In genomic region chr17:82170412-82170961, GRCh38 we compare ENCODE assay signal across 1 cellular context.
TF ChIP-seq lines count a peak whose summit lies in the region.

No MANE protein-coding gene starts in this region.

TF ChIP-seq in K562, 482 proteins besides CTCF, POLR2A, EP300 and RAD21 (continued from another document):
- TF ChIP-seq SPI1 (IDR thresholded peaks at IDR 0.05; ENCODE audit: borderline replicate concordance, low read depth, low read length) (peak; percentile 89), HES1 (IDR thresholded peaks at IDR 0.05; ENCODE audit: low read depth) (0 out of 2 replicates have a peak, but pooled peaks have one; percentile 31), NFIX (CRISPR knock-in tag; IDR thresholded peaks at IDR 0.05; ENCODE audit: low read depth) (no peak), SAFB (IDR thresholded peaks at IDR 0.05; ENCODE audit: borderline replicate concordance, low read depth, low read length) (no peak), TAL1 (IDR thresholded peaks at IDR 0.05) (no peak), MTA1 (IDR thresholded peaks at IDR 0.05; ENCODE audit: borderline replicate concordance) (no peak), ZFX (CRISPR knock-in tag; IDR thresholded peaks at IDR 0.05) (no peak), ZNF24 (IDR thresholded peaks at IDR 0.05) (no peak), ZNF511 (CRISPR knock-in tag; IDR thresholded peaks at IDR 0.05) (0 out of 2 replicates have a peak, but pooled peaks have one; percentile 24), EP400 (IDR thresholded peaks at IDR 0.05) (peak; percentile 61; the same call in 1 of the 2 replicates), NR3C1 (CRISPR knock-in tag; IDR thresholded peaks at IDR 0.05) (no peak), GATAD2A (IDR thresholded peaks at IDR 0.05) (no peak), CREB1 (IDR thresholded peaks at IDR 0.05) (no peak), CREB1 (CRISPR knock-in tag; IDR thresholded peaks at IDR 0.05) (0 out of 2 replicates have a peak, but pooled peaks have one; percentile 6), DLX4 (CRISPR knock-in tag; IDR thresholded peaks at IDR 0.05) (no peak), MAFK (IDR thresholded peaks at IDR 0.05; ENCODE audit: low read length) (0 out of 2 replicates have a peak, but pooled peaks have one; percentile 15), ZNF766 (CRISPR knock-in tag; conservative IDR thresholded peaks at IDR 0.05) (no peak), POLR2G (IDR thresholded peaks at IDR 0.05; ENCODE audit: low read depth, low read length) (no peak), ZNF316 (IDR thresholded peaks at IDR 0.05) (no peak)
TF ChIP-seq in K562: peak in this region for 55.
